ENCODE assay signal across 18 cellular contexts in genomic region chr1:233470738-233471499, GRCh38.
"Had no signal": no experiment of that assay in that cellular context is flagged by ENCODE, and none has a peak within 500 bp of the region (broad histone marks: within the 10 kb centered on the region; RNA-seq: fewer than 3 reads in every experiment).

No MANE protein-coding gene starts in this region.

- H3K36me3 Mint-ChIP-seq: naive thymus-derived CD8-positive, alpha-beta T cell had no signal

- H3K4me3 ChIP-seq: mucosa of descending colon, ovary, right atrium auricular region, stomach, thoracic aorta, transverse colon had no signal

- H3K27ac ChIP-seq: foreskin keratinocyte, ovary, right atrium auricular region, stomach, thoracic aorta, transverse colon had no signal

- H3K4me1 Mint-ChIP-seq: naive thymus-derived CD8-positive, alpha-beta T cell had no signal

- H3K36me3 ChIP-seq: ovary, right atrium auricular region, stomach, thoracic aorta, transverse colon had no signal

- H3K27ac Mint-ChIP-seq: dendritic cell treated with granulocyte-macrophage colony-stimulating factor and Interleukin-4, amounts not matched to agents 40 ng/mL and 50 ng/mL, for 4 days; naive thymus-derived CD8-positive, alpha-beta T cell had no signal

- H3K27me3 ChIP-seq: ovary, right atrium auricular region, stomach, transverse colon had no signal

- H3K4me1 ChIP-seq: foreskin keratinocyte, right atrium auricular region, transverse colon had no signal

- H3K4me3 Mint-ChIP-seq: dendritic cell treated with granulocyte-macrophage colony-stimulating factor and Interleukin-4, amounts not matched to agents 40 ng/mL and 50 ng/mL, for 4 days; naive thymus-derived CD8-positive, alpha-beta T cell had no signal

- H3K9me3 ChIP-seq: mucosa of descending colon, ovary, thoracic aorta, transverse colon had no signal

- DNase-seq: cerebellar nuclear complex; erythroblast; foreskin keratinocyte; hippocampal formation; islet precursor cell; mammary epithelial cell; mucosa of descending colon; naive thymus-derived CD8-positive, alpha-beta T cell; ovary; small intestine; stimulated activated CD4-positive, alpha-beta T cell treated with anti-CD3 and anti-CD28 coated beads, Interleukin-12 subunit alpha, Interleukin-12 subunit beta, amount 100 ng/mL, for 4 hours; stimulated activated naive CD4-positive, alpha-beta T cell; stomach; substantia nigra; transverse colon had no signal
